In the genomic region with DNA sequence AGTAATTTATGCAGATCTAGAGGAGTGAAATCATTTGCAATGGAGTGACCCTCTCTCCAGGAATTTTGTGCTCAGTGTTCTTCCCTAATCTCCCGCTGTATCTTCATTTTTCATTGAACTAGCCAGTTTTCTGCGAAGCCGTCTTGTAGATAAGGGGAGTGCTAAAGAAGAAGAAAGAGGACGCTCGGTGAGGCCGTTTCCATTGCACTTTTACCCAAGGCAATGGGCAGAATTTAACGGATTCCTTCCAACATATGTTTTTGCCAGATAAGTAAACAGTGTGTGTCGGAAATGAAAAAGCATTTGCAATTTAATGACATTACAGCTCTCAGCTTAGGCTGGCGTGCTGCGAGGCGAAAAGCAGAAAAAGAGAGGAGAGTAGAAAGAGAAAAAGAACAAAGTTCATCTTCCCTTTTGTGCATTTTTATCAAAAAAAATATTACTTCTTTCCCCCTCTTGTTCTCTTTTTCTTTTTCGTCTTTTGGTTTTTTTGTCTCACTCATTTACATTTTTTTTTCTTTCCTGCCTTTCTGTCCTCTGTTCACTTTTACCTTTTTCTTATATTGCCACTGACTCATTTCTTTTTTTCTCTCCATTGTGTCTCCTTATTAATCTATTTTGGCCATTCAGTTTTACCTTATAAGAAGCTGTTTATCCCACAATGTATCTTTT, we compare ENCODE assay signal across 1 cellular context.
A peak's percentile ranks its signal among the peaks of the same experiment; 100 is the strongest.
TF ChIP-seq lines count a peak whose summit lies in the region.

No MANE protein-coding gene starts in this region.

TF ChIP-seq in K562, 482 proteins besides CTCF, POLR2A, EP300 and RAD21 (continued from another document and continues in another):
- TF ChIP-seq, protein P1, sequence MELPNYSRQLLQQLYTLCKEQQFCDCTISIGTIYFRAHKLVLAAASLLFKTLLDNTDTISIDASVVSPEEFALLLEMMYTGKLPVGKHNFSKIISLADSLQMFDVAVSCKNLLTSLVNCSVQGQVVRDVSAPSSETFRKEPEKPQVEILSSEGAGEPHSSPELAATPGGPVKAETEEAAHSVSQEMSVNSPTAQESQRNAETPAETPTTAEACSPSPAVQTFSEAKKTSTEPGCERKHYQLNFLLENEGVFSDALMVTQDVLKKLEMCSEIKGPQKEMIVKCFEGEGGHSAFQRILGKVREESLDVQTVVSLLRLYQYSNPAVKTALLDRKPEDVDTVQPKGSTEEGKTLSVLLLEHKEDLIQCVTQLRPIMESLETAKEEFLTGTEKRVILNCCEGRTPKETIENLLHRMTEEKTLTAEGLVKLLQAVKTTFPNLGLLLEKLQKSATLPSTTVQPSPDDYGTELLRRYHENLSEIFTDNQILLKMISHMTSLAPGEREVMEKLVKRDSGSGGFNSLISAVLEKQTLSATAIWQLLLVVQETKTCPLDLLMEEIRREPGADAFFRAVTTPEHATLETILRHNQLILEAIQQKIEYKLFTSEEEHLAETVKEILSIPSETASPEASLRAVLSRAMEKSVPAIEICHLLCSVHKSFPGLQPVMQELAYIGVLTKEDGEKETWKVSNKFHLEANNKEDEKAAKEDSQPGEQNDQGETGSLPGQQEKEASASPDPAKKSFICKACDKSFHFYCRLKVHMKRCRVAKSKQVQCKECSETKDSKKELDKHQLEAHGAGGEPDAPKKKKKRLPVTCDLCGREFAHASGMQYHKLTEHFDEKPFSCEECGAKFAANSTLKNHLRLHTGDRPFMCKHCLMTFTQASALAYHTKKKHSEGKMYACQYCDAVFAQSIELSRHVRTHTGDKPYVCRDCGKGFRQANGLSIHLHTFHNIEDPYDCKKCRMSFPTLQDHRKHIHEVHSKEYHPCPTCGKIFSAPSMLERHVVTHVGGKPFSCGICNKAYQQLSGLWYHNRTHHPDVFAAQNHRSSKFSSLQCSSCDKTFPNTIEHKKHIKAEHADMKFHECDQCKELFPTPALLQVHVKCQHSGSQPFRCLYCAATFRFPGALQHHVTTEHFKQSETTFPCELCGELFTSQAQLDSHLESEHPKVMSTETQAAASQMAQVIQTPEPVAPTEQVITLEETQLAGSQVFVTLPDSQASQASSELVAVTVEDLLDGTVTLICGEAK (IDR thresholded peaks at IDR 0.05): peak; percentile 47; the same call in 1 of the 2 replicates
- TF ChIP-seq, protein P1 (CRISPR knock-in tag; IDR thresholded peaks at IDR 0.05): no peak
- no peak for TF ChIP-seq JUN (IDR thresholded peaks at IDR 0.05; ENCODE audit: borderline replicate concordance, low read depth, low read length)
- TF ChIP-seq JUN (CRISPR knock-in tag; IDR thresholded peaks at IDR 0.05; ENCODE audit: borderline replicate concordance): no peak
- TF ChIP-seq ZNF778 (CRISPR knock-in tag; IDR thresholded peaks at IDR 0.05): no peak
- no peak for TF ChIP-seq PYGO2 (tag; IDR thresholded peaks at IDR 0.05)
- peak; percentile 93 for TF ChIP-seq SMARCE1 (IDR thresholded peaks at IDR 0.05)
- TF ChIP-seq, protein P2, sequence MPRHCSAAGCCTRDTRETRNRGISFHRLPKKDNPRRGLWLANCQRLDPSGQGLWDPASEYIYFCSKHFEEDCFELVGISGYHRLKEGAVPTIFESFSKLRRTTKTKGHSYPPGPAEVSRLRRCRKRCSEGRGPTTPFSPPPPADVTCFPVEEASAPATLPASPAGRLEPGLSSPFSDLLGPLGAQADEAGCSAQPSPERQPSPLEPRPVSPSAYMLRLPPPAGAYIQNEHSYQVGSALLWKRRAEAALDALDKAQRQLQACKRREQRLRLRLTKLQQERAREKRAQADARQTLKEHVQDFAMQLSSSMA (CRISPR knock-in tag; IDR thresholded peaks at IDR 0.05): no peak
- TF ChIP-seq, protein P3, sequence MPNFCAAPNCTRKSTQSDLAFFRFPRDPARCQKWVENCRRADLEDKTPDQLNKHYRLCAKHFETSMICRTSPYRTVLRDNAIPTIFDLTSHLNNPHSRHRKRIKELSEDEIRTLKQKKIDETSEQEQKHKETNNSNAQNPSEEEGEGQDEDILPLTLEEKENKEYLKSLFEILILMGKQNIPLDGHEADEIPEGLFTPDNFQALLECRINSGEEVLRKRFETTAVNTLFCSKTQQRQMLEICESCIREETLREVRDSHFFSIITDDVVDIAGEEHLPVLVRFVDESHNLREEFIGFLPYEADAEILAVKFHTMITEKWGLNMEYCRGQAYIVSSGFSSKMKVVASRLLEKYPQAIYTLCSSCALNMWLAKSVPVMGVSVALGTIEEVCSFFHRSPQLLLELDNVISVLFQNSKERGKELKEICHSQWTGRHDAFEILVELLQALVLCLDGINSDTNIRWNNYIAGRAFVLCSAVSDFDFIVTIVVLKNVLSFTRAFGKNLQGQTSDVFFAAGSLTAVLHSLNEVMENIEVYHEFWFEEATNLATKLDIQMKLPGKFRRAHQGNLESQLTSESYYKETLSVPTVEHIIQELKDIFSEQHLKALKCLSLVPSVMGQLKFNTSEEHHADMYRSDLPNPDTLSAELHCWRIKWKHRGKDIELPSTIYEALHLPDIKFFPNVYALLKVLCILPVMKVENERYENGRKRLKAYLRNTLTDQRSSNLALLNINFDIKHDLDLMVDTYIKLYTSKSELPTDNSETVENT (CRISPR knock-in tag; IDR thresholded peaks at IDR 0.05): no peak
- no peak for TF ChIP-seq KLF1 (tag; IDR thresholded peaks at IDR 0.05)
- TF ChIP-seq ZNF408 (CRISPR knock-in tag; IDR thresholded peaks at IDR 0.05; ENCODE audit: low read depth): no peak
- TF ChIP-seq ZNF586 (CRISPR knock-in tag; conservative IDR thresholded peaks at IDR 0.05): no peak
- TF ChIP-seq TAF15 (IDR thresholded peaks at IDR 0.05; ENCODE audit: low read depth, low read length): no peak
- no peak for TF ChIP-seq BACH1 (tag; IDR thresholded peaks at IDR 0.05)
- TF ChIP-seq ZNF75A (CRISPR knock-in tag; IDR thresholded peaks at IDR 0.05): no peak
- TF ChIP-seq, protein P4, sequence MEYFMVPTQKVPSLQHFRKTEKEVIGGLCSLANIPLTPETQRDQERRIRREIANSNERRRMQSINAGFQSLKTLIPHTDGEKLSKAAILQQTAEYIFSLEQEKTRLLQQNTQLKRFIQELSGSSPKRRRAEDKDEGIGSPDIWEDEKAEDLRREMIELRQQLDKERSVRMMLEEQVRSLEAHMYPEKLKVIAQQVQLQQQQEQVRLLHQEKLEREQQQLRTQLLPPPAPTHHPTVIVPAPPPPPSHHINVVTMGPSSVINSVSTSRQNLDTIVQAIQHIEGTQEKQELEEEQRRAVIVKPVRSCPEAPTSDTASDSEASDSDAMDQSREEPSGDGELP (CRISPR knock-in tag; IDR thresholded peaks at IDR 0.05; ENCODE audit: borderline replicate concordance): peak; percentile 32; the same call in 1 of the 2 replicates
- no peak for TF ChIP-seq ZNF77 (CRISPR knock-in tag; IDR thresholded peaks at IDR 0.05)
- TF ChIP-seq MEF2A (IDR thresholded peaks at IDR 0.05; ENCODE audit: control insufficient read depth, low read depth, low read length): no peak
- no peak for TF ChIP-seq ZSCAN32 (CRISPR knock-in tag; IDR thresholded peaks at IDR 0.05)
- TF ChIP-seq, protein P5, sequence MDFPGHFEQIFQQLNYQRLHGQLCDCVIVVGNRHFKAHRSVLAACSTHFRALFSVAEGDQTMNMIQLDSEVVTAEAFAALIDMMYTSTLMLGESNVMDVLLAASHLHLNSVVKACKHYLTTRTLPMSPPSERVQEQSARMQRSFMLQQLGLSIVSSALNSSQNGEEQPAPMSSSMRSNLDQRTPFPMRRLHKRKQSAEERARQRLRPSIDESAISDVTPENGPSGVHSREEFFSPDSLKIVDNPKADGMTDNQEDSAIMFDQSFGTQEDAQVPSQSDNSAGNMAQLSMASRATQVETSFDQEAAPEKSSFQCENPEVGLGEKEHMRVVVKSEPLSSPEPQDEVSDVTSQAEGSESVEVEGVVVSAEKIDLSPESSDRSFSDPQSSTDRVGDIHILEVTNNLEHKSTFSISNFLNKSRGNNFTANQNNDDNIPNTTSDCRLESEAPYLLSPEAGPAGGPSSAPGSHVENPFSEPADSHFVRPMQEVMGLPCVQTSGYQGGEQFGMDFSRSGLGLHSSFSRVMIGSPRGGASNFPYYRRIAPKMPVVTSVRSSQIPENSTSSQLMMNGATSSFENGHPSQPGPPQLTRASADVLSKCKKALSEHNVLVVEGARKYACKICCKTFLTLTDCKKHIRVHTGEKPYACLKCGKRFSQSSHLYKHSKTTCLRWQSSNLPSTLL (IDR thresholded peaks at IDR 0.05): no peak
- no peak for TF ChIP-seq ELF1 (tag; IDR thresholded peaks at IDR 0.05)
- TF ChIP-seq SETDB1 (IDR thresholded peaks at IDR 0.05; ENCODE audit: low read length): no peak
- TF ChIP-seq RBM34 (IDR thresholded peaks at IDR 0.05; ENCODE audit: borderline replicate concordance, insufficient read depth, low read length): no peak
- no peak for TF ChIP-seq FOXJ2 (tag; IDR thresholded peaks at IDR 0.05)
- TF ChIP-seq MTA3 (IDR thresholded peaks at IDR 0.05; ENCODE audit: borderline replicate concordance): peak; percentile 79
- TF ChIP-seq, protein P6, sequence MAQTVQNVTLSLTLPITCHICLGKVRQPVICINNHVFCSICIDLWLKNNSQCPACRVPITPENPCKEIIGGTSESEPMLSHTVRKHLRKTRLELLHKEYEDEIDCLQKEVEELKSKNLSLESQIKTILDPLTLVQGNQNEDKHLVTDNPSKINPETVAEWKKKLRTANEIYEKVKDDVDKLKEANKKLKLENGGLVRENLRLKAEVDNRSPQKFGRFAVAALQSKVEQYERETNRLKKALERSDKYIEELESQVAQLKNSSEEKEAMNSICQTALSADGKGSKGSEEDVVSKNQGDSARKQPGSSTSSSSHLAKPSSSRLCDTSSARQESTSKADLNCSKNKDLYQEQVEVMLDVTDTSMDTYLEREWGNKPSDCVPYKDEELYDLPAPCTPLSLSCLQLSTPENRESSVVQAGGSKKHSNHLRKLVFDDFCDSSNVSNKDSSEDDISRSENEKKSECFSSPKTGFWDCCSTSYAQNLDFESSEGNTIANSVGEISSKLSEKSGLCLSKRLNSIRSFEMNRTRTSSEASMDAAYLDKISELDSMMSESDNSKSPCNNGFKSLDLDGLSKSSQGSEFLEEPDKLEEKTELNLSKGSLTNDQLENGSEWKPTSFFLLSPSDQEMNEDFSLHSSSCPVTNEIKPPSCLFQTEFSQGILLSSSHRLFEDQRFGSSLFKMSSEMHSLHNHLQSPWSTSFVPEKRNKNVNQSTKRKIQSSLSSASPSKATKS (CRISPR knock-in tag; IDR thresholded peaks at IDR 0.05): no peak
- TF ChIP-seq, protein P7, sequence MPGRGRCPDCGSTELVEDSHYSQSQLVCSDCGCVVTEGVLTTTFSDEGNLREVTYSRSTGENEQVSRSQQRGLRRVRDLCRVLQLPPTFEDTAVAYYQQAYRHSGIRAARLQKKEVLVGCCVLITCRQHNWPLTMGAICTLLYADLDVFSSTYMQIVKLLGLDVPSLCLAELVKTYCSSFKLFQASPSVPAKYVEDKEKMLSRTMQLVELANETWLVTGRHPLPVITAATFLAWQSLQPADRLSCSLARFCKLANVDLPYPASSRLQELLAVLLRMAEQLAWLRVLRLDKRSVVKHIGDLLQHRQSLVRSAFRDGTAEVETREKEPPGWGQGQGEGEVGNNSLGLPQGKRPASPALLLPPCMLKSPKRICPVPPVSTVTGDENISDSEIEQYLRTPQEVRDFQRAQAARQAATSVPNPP (IDR thresholded peaks at IDR 0.05; ENCODE audit: borderline replicate concordance, insufficient read depth, insufficient read length): no peak
- TF ChIP-seq ZNF121 (CRISPR knock-in tag; conservative IDR thresholded peaks at IDR 0.05): no peak
- TF ChIP-seq, protein P8, sequence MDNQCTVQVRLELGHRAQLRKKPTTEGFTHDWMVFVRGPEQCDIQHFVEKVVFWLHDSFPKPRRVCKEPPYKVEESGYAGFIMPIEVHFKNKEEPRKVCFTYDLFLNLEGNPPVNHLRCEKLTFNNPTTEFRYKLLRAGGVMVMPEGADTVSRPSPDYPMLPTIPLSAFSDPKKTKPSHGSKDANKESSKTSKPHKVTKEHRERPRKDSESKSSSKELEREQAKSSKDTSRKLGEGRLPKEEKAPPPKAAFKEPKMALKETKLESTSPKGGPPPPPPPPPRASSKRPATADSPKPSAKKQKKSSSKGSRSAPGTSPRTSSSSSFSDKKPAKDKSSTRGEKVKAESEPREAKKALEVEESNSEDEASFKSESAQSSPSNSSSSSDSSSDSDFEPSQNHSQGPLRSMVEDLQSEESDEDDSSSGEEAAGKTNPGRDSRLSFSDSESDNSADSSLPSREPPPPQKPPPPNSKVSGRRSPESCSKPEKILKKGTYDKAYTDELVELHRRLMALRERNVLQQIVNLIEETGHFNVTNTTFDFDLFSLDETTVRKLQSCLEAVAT (IDR thresholded peaks at IDR 0.05): no peak
- TF ChIP-seq NFE2L1 (tag; IDR thresholded peaks at IDR 0.05; ENCODE audit: borderline replicate concordance, low read depth): no peak
- TF ChIP-seq GABPB1 (CRISPR knock-in tag; IDR thresholded peaks at IDR 0.05): no peak
- no peak for TF ChIP-seq ETV5 (CRISPR knock-in tag; IDR thresholded peaks at IDR 0.05; ENCODE audit: low read depth)
- peak in 1 of 2 experiments; percentile 48; a peak in 1 of 4 replicates for TF ChIP-seq FOXA3 (CRISPR knock-in tag; conservative IDR thresholded peaks at IDR 0.05 in 1 of 2, IDR thresholded peaks at IDR 0.05 in 1 of 2)
- TF ChIP-seq ZNF766 (CRISPR knock-in tag; conservative IDR thresholded peaks at IDR 0.05): no peak
- TF ChIP-seq MTA2 (IDR thresholded peaks at IDR 0.05; ENCODE audit: low read depth): peak; percentile 81
- TF ChIP-seq ZNF780A (CRISPR knock-in tag; IDR thresholded peaks at IDR 0.05): no peak
- TF ChIP-seq BRCA1 (IDR thresholded peaks at IDR 0.05): no peak
- TF ChIP-seq BRCA1 (CRISPR knock-in tag; IDR thresholded peaks at IDR 0.05): no peak
- no peak for TF ChIP-seq CHD4 (IDR thresholded peaks at IDR 0.05; ENCODE audit: insufficient read depth, insufficient replicate concordance, low read depth, low read length, poor library complexity, severe bottlenecking)
- no peak for TF ChIP-seq ZFP30 (CRISPR knock-in tag; IDR thresholded peaks at IDR 0.05; ENCODE audit: borderline replicate concordance)
- TF ChIP-seq CBX5 (IDR thresholded peaks at IDR 0.05; ENCODE audit: borderline replicate concordance, low read depth): no peak
- peak; percentile 64 to 87; a peak in 3 of 4 replicates for TF ChIP-seq ARNT (IDR thresholded peaks at IDR 0.05)
- no peak for TF ChIP-seq ERF (CRISPR knock-in tag; IDR thresholded peaks at IDR 0.05)
